ENCODE assay signal across 27 cellular contexts in genomic region chr21:44436111-44436611, GRCh38. TPM values are rescaled to one million over a fixed set of nuclear protein-coding genes. Genes with fewer than 3 reads are reported as not detected.
A peak's percentile ranks its signal among the peaks of the same experiment; 100 is the strongest.
DNase-seq lines count a peak whose midpoint lies in the region; ATAC-seq lines count a peak whose summit lies in the region.
"Had no signal": no experiment of that assay in that cellular context is flagged by ENCODE, and none has a peak within 500 bp of the region (broad histone marks: within the 10 kb centered on the region; RNA-seq: fewer than 3 reads in every experiment).

No MANE protein-coding gene starts in this region.

- H3K4me1 ChIP-seq in right cardiac atrium (ENCODE audit: control insufficient read depth, insufficient read depth, low read length): no peaks in the 10 kb centered on the region
- H3K4me1 ChIP-seq: HAP-1, pancreas had no signal

- H3K27me3 ChIP-seq in right cardiac atrium (ENCODE audit: control insufficient read depth, insufficient read depth): no peaks in the 10 kb centered on the region
- H3K27me3 ChIP-seq: hepatocyte, pancreas had no signal

- H3K27me3 Mint-ChIP-seq in immature natural killer cell (ENCODE audit: low read depth in 3 of 3): peaks cover 0 to 3% (median 2%) of the 10 kb centered on the region in 3 donors
- H3K27me3 Mint-ChIP-seq: activated CD4-positive, alpha-beta T cell treated with anti-CD3 and anti-CD28 coated beads, Interleukin-2, amount 10 ng/mL, durations not matched to agents 7 days and 5 days had no signal

- H3K9me3 Mint-ChIP-seq in immature natural killer cell: peaks cover 0 to 6% (median 2%) of the 10 kb centered on the region in 6 donors

- no peak overlapping the region for H3K27ac Mint-ChIP-seq in immature natural killer cell
- H3K27ac Mint-ChIP-seq: activated CD4-positive, alpha-beta T cell treated with anti-CD3 and anti-CD28 coated beads, Interleukin-2, amount 10 ng/mL, durations not matched to agents 7 days and 5 days; activated T-cell treated with anti-CD3 and anti-CD28 coated beads, Interleukin-2, amount 50 U/mL, for 72 hours; nephron; WTC11 had no signal

- DNase-seq in cardiac septum (ENCODE audit: low spot score) (peak; percentile 38), left cardiac atrium (no peak), right cardiac atrium (peak in 2 of 3 donors; percentile 30 to 46), posterior vena cava (ENCODE audit: low spot score) (peak; percentile 76), DMS 273 (lab: John Stamatoyannopoulos, UW; ENCODE audit: unreplicated experiment) (no peak), immature natural killer cell (no peak)
- DNase-seq: ACHN; activated CD4-positive, alpha-beta T cell treated with anti-CD3 and anti-CD28 coated beads, Interleukin-2, amount 10 ng/mL, durations not matched to agents 7 days and 5 days; activated naive CD4-positive, alpha-beta T cell treated with anti-CD3 and anti-CD28 coated beads, Interleukin-2, amount 50 U/mL, for 16 hours; activated T-cell treated with anti-CD3 and anti-CD28 coated beads, Interleukin-2, amount 50 U/mL, for 72 hours; COR-L47; DMS79; GDM1; NCI-H1048; NCI-H1694; NCI-H510A treated with DMSO at 0.1 percent for 48 hours; stimulated activated naive CD8-positive, alpha-beta T cell treated with anti-CD3 and anti-CD28 coated beads, Interleukin-15, Interleukin-2, amounts not matched to agents 100 U/mL and 50 U/mL, for 24 hours; SW 1271 had no signal

- no peak overlapping the region for H3K4me3 Mint-ChIP-seq in immature natural killer cell
- H3K4me3 Mint-ChIP-seq: activated CD4-positive, alpha-beta T cell treated with anti-CD3 and anti-CD28 coated beads, Interleukin-2, amount 10 ng/mL, durations not matched to agents 7 days and 5 days; activated T-cell treated with anti-CD3 and anti-CD28 coated beads, Interleukin-2, amount 50 U/mL, for 72 hours; nephron; WTC11 had no signal

- no peak overlapping the region for H3K27ac ChIP-seq in right cardiac atrium (ENCODE audit: low read length)
- H3K27ac ChIP-seq: gastroesophageal sphincter, hepatocyte, pancreas, thoracic aorta had no signal

- intact Hi-C loops in cardiac septum (cut with DNase I) (no loop called here), left cardiac atrium (cut with DNase I) (loop anchor here in 1 of 2 donors (10.0 kb wide), 1 partner anchor 59 kb away; no protein-coding TSS in a partner anchor), right cardiac atrium (cut with DNase I) (no loop called here), posterior vena cava (cut with DNase I) (no loop called here)

- WGBS in right cardiac atrium: 86% methylated on average over 13 of the region's 13 CpGs

- ATAC-seq in left cardiac atrium (no peak), right cardiac atrium (no peak), GM19351 (IDR thresholded peaks at IDR 0.05; ENCODE audit: unreplicated experiment) (no peak)
- ATAC-seq: activated T-cell treated with anti-CD3 and anti-CD28 coated beads, Interleukin-2, amount 50 U/mL, for 72 hours; gastroesophageal sphincter; Panc1; pancreas; stimulated activated naive CD8-positive, alpha-beta T cell treated with anti-CD3 and anti-CD28 coated beads, Interleukin-15, Interleukin-2, amounts not matched to agents 100 U/mL and 50 U/mL, for 24 hours; WTC11 had no signal

- no peak overlapping the region for H3K4me3 ChIP-seq in right cardiac atrium (ENCODE audit: low read length)
- H3K4me3 ChIP-seq: gastroesophageal sphincter, HAP-1, hepatocyte, pancreas, thoracic aorta had no signal

- no peaks in the 10 kb centered on the region for H3K9me3 ChIP-seq in right cardiac atrium (ENCODE audit: control insufficient read depth, low read length)
- H3K9me3 ChIP-seq: HAP-1, pancreas, thoracic aorta had no signal

- peaks cover 8 to 21% (median 18%) of the 10 kb centered on the region in 3 donors for H3K36me3 Mint-ChIP-seq in immature natural killer cell
- H3K36me3 Mint-ChIP-seq: WTC11 had no signal

- no peaks in the 10 kb centered on the region for H3K4me1 Mint-ChIP-seq in immature natural killer cell
- H3K4me1 Mint-ChIP-seq: activated CD4-positive, alpha-beta T cell treated with anti-CD3 and anti-CD28 coated beads, Interleukin-2, amount 10 ng/mL, durations not matched to agents 7 days and 5 days; WTC11 had no signal

RNA-seq across cellular contexts. Expression of gene LRRC3, which starts 19.1 kb away (rescaled TPM):
- total RNA-seq in cardiac septum: 2.9 TPM
- 1 to 10 TPM; 1.4 to 2.5 TPM for total RNA-seq in left cardiac atrium
- 1 to 10 TPM in 3 of 4 donors, under 1 TPM in 1; 0.89 to 1.1 (median 1.0) TPM for total RNA-seq in right cardiac atrium
- 0.93 TPM for polyA plus RNA-seq in right cardiac atrium
- 1 to 10 TPM; 1.5 to 1.8 TPM for total RNA-seq in posterior vena cava
- polyA plus RNA-seq in immature natural killer cell: under 1 TPM in 1 of 3 donors, not detected in 2; 0.29 TPM

Comparison
In these comparisons a context has a peak if more than half of its experiments do, and no peak if none do; other contexts are left out.
1. DNase-seq: peak in cardiac septum (single experiment), right cardiac atrium (2 of 3) and posterior vena cava (single experiment); none in left cardiac atrium (single experiment), DMS 273 (single experiment) and immature natural killer cell (0 of 3).